ENCODE assay signal across 7 cellular contexts in genomic region chrX:71677195-71677594, GRCh38. TPM values are rescaled to one million over a fixed set of nuclear protein-coding genes. Genes with fewer than 3 reads are reported as not detected.
"Had no signal": no experiment of that assay in that cellular context is flagged by ENCODE, and none has a peak within 500 bp of the region (broad histone marks: within the 10 kb centered on the region; RNA-seq: fewer than 3 reads in every experiment).

No MANE protein-coding gene starts in this region.

RNA-seq across cellular contexts. Expression of gene CXorf49, which starts 40.9 kb away (rescaled TPM):
- total RNA-seq: GM23248, GM23338, H1, H4, H7, H9, HFFc6 had no signal
- polyA plus RNA-seq: GM23248, GM23338, H1 had no signal

RNA-seq across cellular contexts. Expression of gene CXCR3, which starts 58.9 kb away (rescaled TPM):
- total RNA-seq: GM23248, GM23338, H1, H4, H7, H9, HFFc6 had no signal
- polyA plus RNA-seq: GM23248, GM23338, H1 had no signal
